Comparison of ENCODE assay signal across 22 cellular contexts in genomic region chr2:120195575-120195974, GRCh38.
"Had no signal": no experiment of that assay in that cellular context is flagged by ENCODE, and none has a peak within 500 bp of the region (broad histone marks: within the 10 kb centered on the region; RNA-seq: fewer than 3 reads in every experiment).

No MANE protein-coding gene starts in this region.

- DNase-seq: hippocampal formation; kidney; left colon; left lung; lower lobe of right lung; mammary epithelial cell; mesenchymal stem cell; naive thymus-derived CD8-positive, alpha-beta T cell; nucleus accumbens; pancreas; posterior cingulate gyrus; retina; right cardiac atrium; small intestine; spleen; stimulated activated CD4-positive, alpha-beta T cell treated with anti-CD3 and anti-CD28 coated beads, Interleukin-4, amount 100 ng/mL, for 24 hours; stimulated activated naive CD4-positive, alpha-beta T cell; tibial artery; trophoblast cell; upper lobe of right lung had no signal

- ATAC-seq: left colon; left lung; lower lobe of right lung; naive thymus-derived CD8-positive, alpha-beta T cell; pancreas; right cardiac atrium; sciatic nerve; stimulated activated effector memory CD8-positive, alpha-beta T cell treated with anti-CD3 and anti-CD28 coated beads, Interleukin-12 subunit alpha, Interleukin-12 subunit beta, amount 100 ng/mL, for 72 hours; upper lobe of right lung had no signal
